In genomic region chr6:1812034-1812433, GRCh38 we compare ENCODE assay signal across 32 cellular contexts.
"Had no signal": no experiment of that assay in that cellular context is flagged by ENCODE, and none has a peak within 500 bp of the region (broad histone marks: within the 10 kb centered on the region; RNA-seq: fewer than 3 reads in every experiment).

No MANE protein-coding gene starts in this region.

- H3K9me3 Mint-ChIP-seq: immature natural killer cell; naive thymus-derived CD4-positive, alpha-beta T cell; natural killer cell treated with Interleukin-12 subunit alpha and Interleukin-12 subunit beta and Interleukin-15 and Interleukin-18, amount 100 ng/mL, for 72 hours; neural crest cell; stimulated activated naive B cell treated with anti-CD40 and anti-IgM and Interleukin-4, amounts not matched to agents 10 μg/mL and 1 μg/mL and 100 μg/mL, for 72 hours had no signal

- H3K4me3 Mint-ChIP-seq: immature natural killer cell; naive thymus-derived CD4-positive, alpha-beta T cell; natural killer cell treated with Interleukin-12 subunit alpha and Interleukin-12 subunit beta and Interleukin-15 and Interleukin-18, amount 100 ng/mL, for 72 hours; neural crest cell; stimulated activated naive B cell treated with anti-CD40 and anti-IgM and Interleukin-4, amounts not matched to agents 10 μg/mL and 1 μg/mL and 100 μg/mL, for 72 hours had no signal

- DNase-seq: hypothalamus; immature natural killer cell; kidney; left colon; left lung; lower lobe of right lung; mammary epithelial cell; midbrain; mucosa of descending colon; naive thymus-derived CD4-positive, alpha-beta T cell; occipital lobe; ovary; stimulated activated CD4-positive, alpha-beta T cell treated with anti-CD3 and anti-CD28 coated beads, Interleukin-12 subunit alpha, Interleukin-12 subunit beta, amount 100 ng/mL, for 4 hours; stimulated activated CD4-positive, alpha-beta T cell treated with anti-CD3 and anti-CD28 coated beads, Interleukin-15, amount 100 ng/mL, for 24 hours; stimulated activated CD4-positive, alpha-beta T cell treated with anti-CD3 and anti-CD28 coated beads, Interleukin-2, amount 100 ng/mL, for 24 hours; stimulated activated CD4-positive, alpha-beta T cell treated with anti-CD3 and anti-CD28 coated beads, Interleukin-4, amount 100 ng/mL, for 1 hour; stimulated activated naive B cell treated with anti-CD40 and anti-IgM and Interleukin-4, amounts not matched to agents 10 μg/mL and 1 μg/mL and 100 μg/mL, for 72 hours; stimulated activated naive CD8-positive, alpha-beta T cell treated with anti-CD3 and anti-CD28 coated beads, Interleukin-15, Interleukin-2, amounts not matched to agents 100 U/mL and 50 U/mL, for 24 hours; stomach; testis; thyroid gland; transverse colon; upper lobe of left lung had no signal

- H3K4me3 ChIP-seq: left lung, lower lobe of right lung, mucosa of descending colon, ovary, right atrium auricular region, skin epidermis, stomach, testis, thyroid gland, transverse colon, upper lobe of left lung, vagina had no signal

- H3K36me3 Mint-ChIP-seq: immature natural killer cell; natural killer cell treated with Interleukin-12 subunit alpha and Interleukin-12 subunit beta and Interleukin-15 and Interleukin-18, amount 100 ng/mL, for 72 hours had no signal

- ATAC-seq: left colon; left lung; lower lobe of right lung; mucosa of descending colon; naive thymus-derived CD4-positive, alpha-beta T cell; natural killer cell treated with Interleukin-12 subunit alpha and Interleukin-12 subunit beta and Interleukin-15 and Interleukin-18, amount 100 ng/mL, for 72 hours; sciatic nerve; stimulated activated naive B cell treated with anti-CD40 and anti-IgM and Interleukin-4, amounts not matched to agents 10 μg/mL and 1 μg/mL and 100 μg/mL, for 72 hours; stimulated activated naive CD8-positive, alpha-beta T cell treated with anti-CD3 and anti-CD28 coated beads, Interleukin-15, Interleukin-2, amounts not matched to agents 100 U/mL and 50 U/mL, for 24 hours had no signal

- H3K27ac Mint-ChIP-seq: immature natural killer cell; naive thymus-derived CD4-positive, alpha-beta T cell; natural killer cell treated with Interleukin-12 subunit alpha and Interleukin-12 subunit beta and Interleukin-15 and Interleukin-18, amount 100 ng/mL, for 72 hours; progenitor cell of endocrine pancreas; stimulated activated naive B cell treated with anti-CD40 and anti-IgM and Interleukin-4, amounts not matched to agents 10 μg/mL and 1 μg/mL and 100 μg/mL, for 72 hours had no signal

- H3K36me3 ChIP-seq: left lung, lower lobe of right lung, neutrophil, ovary, right atrium auricular region, stomach, thyroid gland, transverse colon, upper lobe of left lung, vagina had no signal

- H3K27ac ChIP-seq: left lung, lower lobe of right lung, neutrophil, ovary, right atrium auricular region, skin epidermis, stomach, testis, thyroid gland, transverse colon, upper lobe of left lung, vagina had no signal

- H3K9me3 ChIP-seq: left lung, lower lobe of right lung, mucosa of descending colon, neutrophil, ovary, right atrium auricular region, stomach, testis, thyroid gland, transverse colon, upper lobe of left lung, vagina had no signal

- H3K4me1 ChIP-seq: left lung, lower lobe of right lung, right atrium auricular region, stomach, testis, thyroid gland, upper lobe of left lung, vagina had no signal

- FAIRE-seq: islet of Langerhans, kidney had no signal

- H3K27me3 Mint-ChIP-seq: stimulated activated naive B cell treated with anti-CD40 and anti-IgM and Interleukin-4, amounts not matched to agents 10 μg/mL and 1 μg/mL and 100 μg/mL, for 72 hours had no signal

- H3K4me1 Mint-ChIP-seq: immature natural killer cell; naive thymus-derived CD4-positive, alpha-beta T cell had no signal

- H3K27me3 ChIP-seq: left lung, neutrophil, ovary, right atrium auricular region, stomach, testis, thyroid gland, transverse colon, upper lobe of left lung, vagina had no signal
